ENCODE assay signal across 1 cellular context in genomic region chr9:123349691-123350480, GRCh38.
TF ChIP-seq lines count a peak whose summit lies in the region.

No MANE protein-coding gene starts in this region.

TF ChIP-seq in K562, 482 proteins besides CTCF, POLR2A, EP300 and RAD21 (continued from another document and continues in another):
- no peak for TF ChIP-seq CREB5 (CRISPR knock-in tag; IDR thresholded peaks at IDR 0.05)
- no peak for TF ChIP-seq BCOR (IDR thresholded peaks at IDR 0.05)
- no peak for TF ChIP-seq RBM17 (IDR thresholded peaks at IDR 0.05; ENCODE audit: borderline replicate concordance, low read depth, low read length)
- no peak for TF ChIP-seq MCM2 (IDR thresholded peaks at IDR 0.05; ENCODE audit: low read depth)
- no peak for TF ChIP-seq MCM3 (IDR thresholded peaks at IDR 0.05)
- TF ChIP-seq ZNF75A (CRISPR knock-in tag; IDR thresholded peaks at IDR 0.05): no peak
- no peak for TF ChIP-seq SRSF1 (IDR thresholded peaks at IDR 0.05; ENCODE audit: low read depth, low read length)
- TF ChIP-seq ARHGAP35 (IDR thresholded peaks at IDR 0.05; ENCODE audit: partially characterized antibody): no peak
- TF ChIP-seq NR2C1 (IDR thresholded peaks at IDR 0.05): no peak
- no peak for TF ChIP-seq NR2C1 (tag; IDR thresholded peaks at IDR 0.05)
- TF ChIP-seq PPARD (CRISPR knock-in tag; IDR thresholded peaks at IDR 0.05): no peak
- no peak for TF ChIP-seq GTF2A2 (tag; IDR thresholded peaks at IDR 0.05)
- TF ChIP-seq ZHX1 (conservative IDR thresholded peaks at IDR 0.05; ENCODE audit: low read length): no peak
- TF ChIP-seq SMAD2 (IDR thresholded peaks at IDR 0.05; ENCODE audit: low read depth, low read length): no peak
- no peak for TF ChIP-seq GATA2 (CRISPR knock-in tag; IDR thresholded peaks at IDR 0.05)
- no peak for TF ChIP-seq HSF4 (CRISPR knock-in tag; IDR thresholded peaks at IDR 0.05; ENCODE audit: borderline replicate concordance)
- TF ChIP-seq PBX2 (CRISPR knock-in tag; IDR thresholded peaks at IDR 0.05; ENCODE audit: low read depth): no peak
- no peak for TF ChIP-seq PBX2 (tag; conservative IDR thresholded peaks at IDR 0.05; ENCODE audit: low read depth)
- no peak for TF ChIP-seq ELF1 (tag; IDR thresholded peaks at IDR 0.05)
- no peak for TF ChIP-seq U2AF2 (optimal IDR thresholded peaks at IDR 0.05; ENCODE audit: low read depth, low read length)
- TF ChIP-seq AFF1 (IDR thresholded peaks at IDR 0.05; ENCODE audit: low read depth in 1 of 2, partially characterized antibody in 2 of 2): no peak
- TF ChIP-seq BRCA1 (IDR thresholded peaks at IDR 0.05): no peak
- TF ChIP-seq BRCA1 (CRISPR knock-in tag; IDR thresholded peaks at IDR 0.05): no peak
- TF ChIP-seq ZSCAN32 (CRISPR knock-in tag; IDR thresholded peaks at IDR 0.05): no peak
- no peak for TF ChIP-seq NRF1 (conservative IDR thresholded peaks at IDR 0.05 in 1 of 2, IDR thresholded peaks at IDR 0.05 in 1 of 2)
- no peak for TF ChIP-seq POLR2G (IDR thresholded peaks at IDR 0.05; ENCODE audit: low read depth, low read length)
- TF ChIP-seq CEBPG (CRISPR knock-in tag; IDR thresholded peaks at IDR 0.05): no peak
- TF ChIP-seq CEBPG (tag; conservative IDR thresholded peaks at IDR 0.05 in 1 of 2, IDR thresholded peaks at IDR 0.05 in 1 of 2): no peak
- TF ChIP-seq NR2C2 (CRISPR knock-in tag; IDR thresholded peaks at IDR 0.05): no peak
- TF ChIP-seq NR2C2 (tag; IDR thresholded peaks at IDR 0.05): no peak
- no peak for TF ChIP-seq KLF16 (IDR thresholded peaks at IDR 0.05)
- TF ChIP-seq MAZ (CRISPR knock-in tag; conservative IDR thresholded peaks at IDR 0.05 in 1 of 2, IDR thresholded peaks at IDR 0.05 in 1 of 2): peak; percentile 67 to 87
- TF ChIP-seq ZNF583 (CRISPR knock-in tag; IDR thresholded peaks at IDR 0.05): no peak
- TF ChIP-seq ILK (tag; IDR thresholded peaks at IDR 0.05; ENCODE audit: borderline replicate concordance, low read depth): no peak
- TF ChIP-seq ZNF212 (CRISPR knock-in tag; IDR thresholded peaks at IDR 0.05): no peak
- no peak for TF ChIP-seq MLLT1 (IDR thresholded peaks at IDR 0.05)
- no peak for TF ChIP-seq COPS2 (conservative IDR thresholded peaks at IDR 0.05)
- no peak for TF ChIP-seq RBM34 (IDR thresholded peaks at IDR 0.05; ENCODE audit: borderline replicate concordance, insufficient read depth, low read length)
- TF ChIP-seq ERF (CRISPR knock-in tag; IDR thresholded peaks at IDR 0.05): no peak
- no peak for TF ChIP-seq POLR2H (tag; IDR thresholded peaks at IDR 0.05; ENCODE audit: low read depth)
- TF ChIP-seq MNT (conservative IDR thresholded peaks at IDR 0.05): no peak
- TF ChIP-seq ZC3H4 (CRISPR knock-in tag; IDR thresholded peaks at IDR 0.05; ENCODE audit: borderline replicate concordance): no peak
- TF ChIP-seq HNRNPH1 (optimal IDR thresholded peaks at IDR 0.05; ENCODE audit: low read depth, low read length): no peak
- TF ChIP-seq ZKSCAN3 (CRISPR knock-in tag; IDR thresholded peaks at IDR 0.05): no peak
- no peak for TF ChIP-seq ZNF778 (CRISPR knock-in tag; IDR thresholded peaks at IDR 0.05)
- TF ChIP-seq GATAD2A (IDR thresholded peaks at IDR 0.05): 0 out of 2 replicates have a peak, but pooled peaks have one; percentile 26
- TF ChIP-seq RFX5 (IDR thresholded peaks at IDR 0.05; ENCODE audit: low read depth, low read length): no peak
- no peak for TF ChIP-seq ZNF41 (CRISPR knock-in tag; conservative IDR thresholded peaks at IDR 0.05)
- no peak for TF ChIP-seq PTTG1 (tag; IDR thresholded peaks at IDR 0.05; ENCODE audit: low read depth)
- TF ChIP-seq ZBTB49 (CRISPR knock-in tag; IDR thresholded peaks at IDR 0.05; ENCODE audit: borderline replicate concordance): no peak
- peak; percentile 92 for TF ChIP-seq CC2D1A (IDR thresholded peaks at IDR 0.05)
- no peak for TF ChIP-seq GABPB1 (CRISPR knock-in tag; IDR thresholded peaks at IDR 0.05)
